Comparison of ENCODE assay signal across 24 cellular contexts in genomic region chr4:67460574-67460973, GRCh38.
"Had no signal": no experiment of that assay in that cellular context is flagged by ENCODE, and none has a peak within 500 bp of the region (broad histone marks: within the 10 kb centered on the region; RNA-seq: fewer than 3 reads in every experiment).

No MANE protein-coding gene starts in this region.

- H3K27me3 ChIP-seq: ascending aorta, body of pancreas, MG63, Peyer's patch, SJSA1 had no signal

- FAIRE-seq: bronchial epithelial cell had no signal

- H3K9me3 ChIP-seq: ascending aorta, body of pancreas, MG63, Peyer's patch, SJSA1 had no signal

- H3K4me3 ChIP-seq: ascending aorta, body of pancreas, MG63, Peyer's patch, SJSA1 had no signal

- H3K36me3 ChIP-seq: MG63, Peyer's patch, SJSA1 had no signal

- ATAC-seq: body of pancreas, SK-N-SH treated with all-trans-retinoic acid at 6 μM for 48 hours had no signal

- DNase-seq: activated CD4-positive, alpha-beta memory T cell treated with anti-CD3 and anti-CD28 coated beads for 36 hours; activated CD4-positive, alpha-beta T cell treated with anti-CD3 and anti-CD28 coated beads for 48 hours; activated CD4-positive, CD25-positive, alpha-beta regulatory T cell treated with anti-CD3 and anti-CD28 coated beads, Interleukin-2, amount 50 U/mL, for 72 hours; activated CD8-positive, alpha-beta memory T cell treated with anti-CD3 and anti-CD28 coated beads for 24 hours; activated naive CD4-positive, alpha-beta T cell; activated T-cell treated with anti-CD3 and anti-CD28 coated beads, Interleukin-2, amount 50 U/mL, for 48 hours; amniotic stem cell; body of pancreas; central memory CD4-positive, alpha-beta T cell; MG63; MV-4-11; NCI-H1092 treated with DMSO at 0.1 percent for 48 hours; NCI-H1417 treated with DMSO at 0.1 percent for 48 hours; NCI-H1694 treated with DMSO at 0.1 percent for 48 hours; NCI-H2029 treated with DMSO at 0.1 percent for 48 hours; NCI-H446; NCI-H524; Peyer's patch; SHP77; SW 1271 had no signal

- H3K4me1 ChIP-seq: ascending aorta, body of pancreas, Peyer's patch, SJSA1 had no signal
